Comparison of ENCODE assay signal across 16 cellular contexts in genomic region chr17:35900693-35901487, GRCh38. TPM values are rescaled to one million over a fixed set of nuclear protein-coding genes. Genes with fewer than 3 reads are reported as not detected.
DNase-seq lines count a peak whose midpoint lies in the region; ATAC-seq and TF ChIP-seq lines count a peak whose summit lies in the region.
"Had no signal": no experiment of that assay in that cellular context is flagged by ENCODE, and none has a peak within 500 bp of the region (broad histone marks: within the 10 kb centered on the region; RNA-seq: fewer than 3 reads in every experiment).

No MANE protein-coding gene starts in this region.

- peaks cover 52% of the 10 kb centered on the region for H3K4me1 Mint-ChIP-seq in activated T-cell treated with anti-CD3 and anti-CD28 coated beads, Interleukin-2, amount 50 U/mL, for 24 hours (ENCODE audit: low read depth)
- H3K4me1 Mint-ChIP-seq in T-helper 2 cell treated with Interferon-gamma antibody and Interleukin-4, amounts not matched to agents 5 μg/mL and 100 μg/mL, for 36 hours (ENCODE audit: low read depth) = peaks cover 38% of the 10 kb centered on the region

- H3K27ac ChIP-seq in spleen = peak overlapping the region in 5 of 8 donors; percentile 2 to 74 (median 53)
- H3K27ac ChIP-seq in right cardiac atrium (ENCODE audit: low read length) = no peak overlapping the region
- H3K27ac ChIP-seq in body of pancreas = no peak overlapping the region
- H3K27ac ChIP-seq: epithelial cell of prostate, sigmoid colon, upper lobe of right lung had no signal

- ATAC-seq in Right ventricle myocardium inferior (no peak), right cardiac atrium (no peak), body of pancreas (no peak)
- ATAC-seq: upper lobe of right lung had no signal

- H3K9me3 ChIP-seq in spleen (no peaks in the 10 kb centered on the region), right cardiac atrium (ENCODE audit: control insufficient read depth, low read length) (no peaks in the 10 kb centered on the region), body of pancreas (no peaks in the 10 kb centered on the region)
- H3K9me3 ChIP-seq: sigmoid colon, upper lobe of right lung had no signal

- H3K4me3 Mint-ChIP-seq in activated T-cell treated with anti-CD3 and anti-CD28 coated beads, Interleukin-2, amount 50 U/mL, for 24 hours = peak overlapping the region; percentile 28
- H3K4me3 Mint-ChIP-seq in T-helper 2 cell treated with Interferon-gamma antibody and Interleukin-4, amounts not matched to agents 5 μg/mL and 100 μg/mL, for 36 hours = peak overlapping the region; percentile 13
- H3K4me3 Mint-ChIP-seq: activated B cell treated with CpG ODN at 0.5 μM for 24 hours had no signal

- TF ChIP-seq POLR2A in spleen (IDR thresholded peaks at IDR 0.05) (no peak), body of pancreas (IDR thresholded peaks at IDR 0.05) (no peak)

- DNase-seq in activated T-cell treated with anti-CD3 and anti-CD28 coated beads, Interleukin-2, amount 50 U/mL, for 24 hours = no peak
- no peak for DNase-seq in activated T-cell treated with anti-CD3 and anti-CD28 coated beads, Interleukin-2, amount 50 U/mL, for 1 hour
- DNase-seq in T-helper 2 cell treated with Interferon-gamma antibody and Interleukin-4, amounts not matched to agents 5 μg/mL and 100 μg/mL, for 36 hours (ENCODE audit: low spot score) = no peak
- DNase-seq in fibroblast of villous mesenchyme (ENCODE audit: low read depth) (peak; percentile 64), spleen (no peak), Right ventricle myocardium inferior (ENCODE audit: missing footprints) (no peak), right cardiac atrium (no peak), body of pancreas (no peak)
- DNase-seq: activated B cell treated with CpG ODN at 0.5 μM for 24 hours, anterior cingulate cortex, Karpas-422, sigmoid colon, upper lobe of right lung had no signal

- peaks cover 0 to 56% (median 17%) of the 10 kb centered on the region in 6 donors for H3K4me1 ChIP-seq in spleen
- H3K4me1 ChIP-seq in right cardiac atrium (ENCODE audit: control insufficient read depth, insufficient read depth, low read length) = no peaks in the 10 kb centered on the region
- no peaks in the 10 kb centered on the region for H3K4me1 ChIP-seq in body of pancreas
- H3K4me1 ChIP-seq: sigmoid colon, upper lobe of right lung had no signal

- H3K36me3 Mint-ChIP-seq in activated T-cell treated with anti-CD3 and anti-CD28 coated beads, Interleukin-2, amount 50 U/mL, for 24 hours (ENCODE audit: low read depth) = no peaks in the 10 kb centered on the region
- no peaks in the 10 kb centered on the region for H3K36me3 Mint-ChIP-seq in T-helper 2 cell treated with Interferon-gamma antibody and Interleukin-4, amounts not matched to agents 5 μg/mL and 100 μg/mL, for 36 hours (ENCODE audit: low read depth)

- no peaks in the 10 kb centered on the region for H3K27me3 Mint-ChIP-seq in activated T-cell treated with anti-CD3 and anti-CD28 coated beads, Interleukin-2, amount 50 U/mL, for 24 hours
- H3K27me3 Mint-ChIP-seq in T-helper 2 cell treated with Interferon-gamma antibody and Interleukin-4, amounts not matched to agents 5 μg/mL and 100 μg/mL, for 36 hours (ENCODE audit: low read depth) = no peaks in the 10 kb centered on the region

- H3K36me3 ChIP-seq in spleen (no peaks in the 10 kb centered on the region), body of pancreas (replicated peaks in 1 of 2; ENCODE audit: insufficient read depth in 1 of 2, low read depth in 2 of 2) (no peaks in the 10 kb centered on the region)
- H3K36me3 ChIP-seq: sigmoid colon, upper lobe of right lung had no signal

- intact Hi-C loops in spleen (cut with DNase I; ENCODE audit: low total_unique reads) (no loop called here), Right ventricle myocardium inferior (cut with DNase I) (no loop called here), right cardiac atrium (cut with DNase I) (no loop called here), body of pancreas (cut with DNase I) (no loop called here)

- 67 to 75% (median 73%) methylated on average over 11 of the region's 11 CpGs for WGBS in spleen, 5 donors
- WGBS in right cardiac atrium = 45% methylated on average over 11 of the region's 11 CpGs
- WGBS in body of pancreas, 2 donors = 56 to 61% methylated on average over 11 of the region's 11 CpGs

- H3K4me3 ChIP-seq in fibroblast of villous mesenchyme (ENCODE audit: low read depth, low read length) (no peak overlapping the region), spleen (no peak overlapping the region), right cardiac atrium (ENCODE audit: low read length) (no peak overlapping the region), body of pancreas (no peak overlapping the region)
- H3K4me3 ChIP-seq: sigmoid colon, upper lobe of right lung had no signal

- H3K27ac Mint-ChIP-seq in activated T-cell treated with anti-CD3 and anti-CD28 coated beads, Interleukin-2, amount 50 U/mL, for 24 hours = peak overlapping the region; percentile 0
- peak overlapping the region; percentile 67 for H3K27ac Mint-ChIP-seq in T-helper 2 cell treated with Interferon-gamma antibody and Interleukin-4, amounts not matched to agents 5 μg/mL and 100 μg/mL, for 36 hours
- H3K27ac Mint-ChIP-seq: activated B cell treated with CpG ODN at 0.5 μM for 24 hours had no signal

- TF ChIP-seq CTCF in fibroblast of villous mesenchyme (IDR thresholded peaks at IDR 0.05; ENCODE audit: insufficient read depth, low read depth, low read length) (no peak), spleen (IDR thresholded peaks at IDR 0.05 in 8 of 11, conservative IDR thresholded peaks at IDR 0.05 in 3 of 11) (no peak), body of pancreas (IDR thresholded peaks at IDR 0.05) (no peak)

- peaks cover 0 to 7% (median 0%) of the 10 kb centered on the region in 7 donors for H3K27me3 ChIP-seq in spleen (replicated peaks in 1 of 7)
- H3K27me3 ChIP-seq in right cardiac atrium (ENCODE audit: control insufficient read depth, insufficient read depth) = no peaks in the 10 kb centered on the region
- H3K27me3 ChIP-seq in body of pancreas = no peaks in the 10 kb centered on the region
- H3K27me3 ChIP-seq: sigmoid colon, upper lobe of right lung had no signal

- H3K9me3 Mint-ChIP-seq in activated T-cell treated with anti-CD3 and anti-CD28 coated beads, Interleukin-2, amount 50 U/mL, for 24 hours = no peaks in the 10 kb centered on the region
- H3K9me3 Mint-ChIP-seq in T-helper 2 cell treated with Interferon-gamma antibody and Interleukin-4, amounts not matched to agents 5 μg/mL and 100 μg/mL, for 36 hours = no peaks in the 10 kb centered on the region
- H3K9me3 Mint-ChIP-seq: activated B cell treated with CpG ODN at 0.5 μM for 24 hours had no signal

RNA-seq across cellular contexts. Expression of gene CCL5, which starts 20.7 kb away (rescaled TPM):
- total RNA-seq in fibroblast of villous mesenchyme (under 0.01 TPM in 1 of 2 replicates, not detected in the other), spleen (10 to 100 TPM; 53.8 to 93.2 (median 83.4) TPM), Right ventricle myocardium inferior (1.7 TPM), right cardiac atrium (1 to 10 TPM; 1.2 to 3.3 (median 2.3) TPM), body of pancreas (1 to 10 TPM in 1 of 2 donors, under 1 TPM in 1; 0.66 to 4.9 TPM)
- polyA plus RNA-seq in spleen (10 to 100 TPM; 26.0 to 30.9 (median 29.7) TPM), right cardiac atrium (1.6 TPM)
- total RNA-seq: NCI-H460 had no signal

RNA-seq across cellular contexts. Expression of gene RDM1, which starts 29.7 kb away (rescaled TPM):
- total RNA-seq in fibroblast of villous mesenchyme (0.32 and 0.43 TPM in 2 replicates), spleen (under 1 TPM in 2 of 7 donors, not detected in 5; 0.52 to 0.82 TPM), Right ventricle myocardium inferior (not detected), right cardiac atrium (not detected), body of pancreas (not detected)
- polyA plus RNA-seq in spleen (1 to 10 TPM in 1 of 3 donors, under 1 TPM in 2; 0.48 to 2.3 (median 0.52) TPM), right cardiac atrium (not detected)
- total RNA-seq: activated B cell treated with CpG ODN at 0.5 μM for 24 hours, mononuclear cell, sigmoid colon, upper lobe of right lung had no signal

RNA-seq across cellular contexts. Expression of gene HEATR9, which starts 32.2 kb away (rescaled TPM):
- total RNA-seq in fibroblast of villous mesenchyme (not detected in 2 replicates), spleen (under 1 TPM; 0.28 to 0.92 (median 0.52) TPM), Right ventricle myocardium inferior (not detected), right cardiac atrium (not detected), body of pancreas (not detected)
- polyA plus RNA-seq in spleen (under 1 TPM; 0.05 to 0.32 (median 0.11) TPM), right cardiac atrium (not detected)
- total RNA-seq: activated B cell treated with CpG ODN at 0.5 μM for 24 hours, NCI-H460, sigmoid colon had no signal

RNA-seq across cellular contexts. Expression of gene LYZL6, which starts 42.6 kb away (rescaled TPM):
- not detected in 2 replicates for total RNA-seq in fibroblast of villous mesenchyme
- not detected for total RNA-seq in spleen
- polyA plus RNA-seq in spleen = not detected
- total RNA-seq in Right ventricle myocardium inferior = not detected
- total RNA-seq in right cardiac atrium = not detected
- not detected for polyA plus RNA-seq in right cardiac atrium
- total RNA-seq in body of pancreas = not detected
- total RNA-seq: activated B cell treated with CpG ODN at 0.5 μM for 24 hours, mononuclear cell, NCI-H460, sigmoid colon, upper lobe of right lung had no signal
- polyA plus RNA-seq: sigmoid colon had no signal

Comparison
In these comparisons a context has a peak if more than half of its experiments do, and no peak if none do; other contexts are left out.
1. H3K27ac ChIP-seq: peak in spleen (5 of 8); none in right cardiac atrium (single experiment) and body of pancreas (0 of 4).
2. RNA of gene CCL5, which starts 20.7 kb away (total RNA-seq): 53.8 to 93.2 TPM in spleen; 0.66 to 4.9 TPM in body of pancreas, 1.2 to 3.3 TPM in right cardiac atrium, 1.7 TPM in Right ventricle myocardium inferior (single experiment) and under 0.01 TPM in fibroblast of villous mesenchyme; every median in the first group is over 4 times any median in the second.